39 cellular contexts compared by ENCODE assay signal in genomic region chr16:28563218-28563617, GRCh38. TPM values are rescaled to one million over a fixed set of nuclear protein-coding genes. Genes with fewer than 3 reads are reported as not detected.
"Had no signal": no experiment of that assay in that cellular context is flagged by ENCODE, and none has a peak within 500 bp of the region (broad histone marks: within the 10 kb centered on the region; RNA-seq: fewer than 3 reads in every experiment).

No MANE protein-coding gene starts in this region.

- H3K27me3 ChIP-seq: brain microvascular endothelial cell, esophagus squamous epithelium, gastroesophageal sphincter, heart right ventricle had no signal

- H3K27ac ChIP-seq: brain microvascular endothelial cell, epithelial cell of prostate, esophagus squamous epithelium, gastroesophageal sphincter, heart right ventricle had no signal

- H3K27me3 Mint-ChIP-seq: activated CD4-positive, alpha-beta memory T cell treated with anti-CD3 and anti-CD28 coated beads for 36 hours; activated CD4-positive, alpha-beta T cell treated with anti-CD3 and anti-CD28 coated beads for 36 hours; activated CD4-positive, alpha-beta T cell treated with anti-CD3 and anti-CD28 coated beads, Interleukin-2, amount 10 ng/mL, durations not matched to agents 24 days and 14 days; activated CD8-positive, alpha-beta memory T cell treated with anti-CD3 and anti-CD28 coated beads, Interleukin-2, amount 10 ng/mL, durations not matched to agents 7 days and 5 days; activated naive CD8-positive, alpha-beta T cell; activated T-helper 17 cell treated with anti-CD3 and anti-CD28 coated beads, Interleukin-2, amount 50 U/mL, for 72 hours; T-cell had no signal

- H3K36me3 ChIP-seq: brain microvascular endothelial cell had no signal

- H3K4me3 Mint-ChIP-seq: activated CD4-positive, alpha-beta memory T cell treated with anti-CD3 and anti-CD28 coated beads for 36 hours; activated CD4-positive, alpha-beta T cell treated with anti-CD3 and anti-CD28 coated beads for 36 hours; activated CD4-positive, alpha-beta T cell treated with anti-CD3 and anti-CD28 coated beads, Interleukin-2, amount 10 ng/mL, durations not matched to agents 24 days and 14 days; activated CD8-positive, alpha-beta memory T cell treated with anti-CD3 and anti-CD28 coated beads, Interleukin-2, amount 10 ng/mL, durations not matched to agents 7 days and 5 days; activated CD8-positive, alpha-beta T cell treated with anti-CD3 and anti-CD28 coated beads, Interleukin-2, amount 10 ng/mL, durations not matched to agents 7 days and 5 days; activated naive CD8-positive, alpha-beta T cell; activated T-cell treated with anti-CD3 and anti-CD28 coated beads, Interleukin-2, amount 50 U/mL, for 4 hours; activated T-helper 17 cell treated with anti-CD3 and anti-CD28 coated beads, Interleukin-2, amount 50 U/mL, for 72 hours; T-cell; T-helper 1 cell treated with Interleukin-12 subunit alpha and Interleukin-12 subunit beta and Interleukin-4 antibody, amounts not matched to agents 30 μg/mL and 1 μg/mL, for 36 hours; T-helper 2 cell treated with Interferon-gamma antibody and Interleukin-4, amounts not matched to agents 5 μg/mL and 100 μg/mL, for 36 hours had no signal

- H3K27ac Mint-ChIP-seq: activated CD4-positive, alpha-beta memory T cell treated with anti-CD3 and anti-CD28 coated beads for 36 hours; activated CD4-positive, alpha-beta T cell treated with anti-CD3 and anti-CD28 coated beads for 36 hours; activated CD4-positive, alpha-beta T cell treated with anti-CD3 and anti-CD28 coated beads, Interleukin-2, amount 10 ng/mL, durations not matched to agents 24 days and 14 days; activated CD8-positive, alpha-beta memory T cell treated with anti-CD3 and anti-CD28 coated beads, Interleukin-2, amount 10 ng/mL, durations not matched to agents 7 days and 5 days; activated CD8-positive, alpha-beta T cell treated with anti-CD3 and anti-CD28 coated beads, Interleukin-2, amount 10 ng/mL, durations not matched to agents 7 days and 5 days; activated naive CD8-positive, alpha-beta T cell; activated T-helper 17 cell treated with anti-CD3 and anti-CD28 coated beads, Interleukin-2, amount 50 U/mL, for 72 hours; T-cell; T-helper 1 cell treated with Interleukin-12 subunit alpha and Interleukin-12 subunit beta and Interleukin-4 antibody, amounts not matched to agents 30 μg/mL and 1 μg/mL, for 36 hours; T-helper 2 cell treated with Interferon-gamma antibody and Interleukin-4, amounts not matched to agents 5 μg/mL and 100 μg/mL, for 36 hours had no signal

- H3K4me3 ChIP-seq: esophagus squamous epithelium, gastroesophageal sphincter, heart right ventricle had no signal

- ATAC-seq: activated CD4-positive, alpha-beta T cell treated with anti-CD3 and anti-CD28 coated beads for 36 hours; activated CD8-positive, alpha-beta memory T cell treated with anti-CD3 and anti-CD28 coated beads, Interleukin-2, amount 10 ng/mL, durations not matched to agents 7 days and 5 days; activated CD8-positive, alpha-beta T cell treated with anti-CD3 and anti-CD28 coated beads, Interleukin-2, amount 10 ng/mL, durations not matched to agents 7 days and 5 days; activated T-cell treated with anti-CD3 and anti-CD28 coated beads, Interleukin-2, amount 50 U/mL, for 4 hours; activated T-helper 17 cell treated with anti-CD3 and anti-CD28 coated beads, Interleukin-2, amount 50 U/mL, for 72 hours; gastroesophageal sphincter; T-cell had no signal

- DNase-seq: activated CD4-positive, alpha-beta memory T cell treated with anti-CD3 and anti-CD28 coated beads for 36 hours; activated CD4-positive, alpha-beta T cell treated with anti-CD3 and anti-CD28 coated beads for 36 hours; activated CD4-positive, alpha-beta T cell treated with anti-CD3 and anti-CD28 coated beads, Interleukin-2, amount 10 ng/mL, durations not matched to agents 24 days and 14 days; activated CD4-positive, CD25-positive, alpha-beta regulatory T cell; activated CD4-positive, CD25-positive, alpha-beta regulatory T cell treated with anti-CD3 and anti-CD28 coated beads, Interleukin-2, amount 50 U/mL, for 72 hours; activated CD8-positive, alpha-beta memory T cell treated with anti-CD3 and anti-CD28 coated beads, Interleukin-2, amount 10 ng/mL, durations not matched to agents 7 days and 5 days; activated CD8-positive, alpha-beta memory T cell treated with anti-CD3 and anti-CD28 coated beads, Interleukin-2, amount 50 U/mL, for 4 hours; activated CD8-positive, alpha-beta T cell treated with anti-CD3 and anti-CD28 coated beads, Interleukin-2, amount 10 ng/mL, durations not matched to agents 7 days and 5 days; activated effector memory CD4-positive, alpha-beta T cell treated with Interleukin-2 at 50 U/mL for 16 hours; activated gamma-delta T cell treated with Interleukin-2 at 50 U/mL for 16 hours; activated naive CD4-positive, alpha-beta T cell treated with anti-CD3 and anti-CD28 coated beads, Interleukin-2, amount 50 U/mL, for 16 hours; activated naive CD4-positive, alpha-beta T cell treated with Interleukin-2 at 50 U/mL for 16 hours; activated T-cell treated with anti-CD3 and anti-CD28 coated beads, Interleukin-2, amount 50 U/mL, for 4 hours; amniotic stem cell; anterior cingulate cortex; brain microvascular endothelial cell; cortex of kidney; dermis blood vessel endothelial cell; effector CD4-positive, alpha-beta T cell; esophagus squamous epithelium; foreskin melanocyte; heart right ventricle; T-cell; T1000 had no signal

RNA-seq across cellular contexts. Expression of gene NUPR1, which starts 24.4 kb away (rescaled TPM):
- total RNA-seq: activated CD4-positive, alpha-beta memory T cell treated with anti-CD3 and anti-CD28 coated beads for 36 hours; activated CD4-positive, alpha-beta T cell treated with anti-CD3 and anti-CD28 coated beads for 36 hours; activated CD4-positive, alpha-beta T cell treated with anti-CD3 and anti-CD28 coated beads, Interleukin-2, amount 10 ng/mL, durations not matched to agents 24 days and 14 days; activated CD8-positive, alpha-beta memory T cell treated with anti-CD3 and anti-CD28 coated beads for 36 hours; activated CD8-positive, alpha-beta memory T cell treated with anti-CD3 and anti-CD28 coated beads, Interleukin-2, amount 10 ng/mL, durations not matched to agents 7 days and 5 days; activated CD8-positive, alpha-beta T cell treated with anti-CD3 and anti-CD28 coated beads, Interleukin-2, amount 10 ng/mL, durations not matched to agents 7 days and 5 days; activated T-helper 17 cell treated with anti-CD3 and anti-CD28 coated beads, Interleukin-2, amount 50 U/mL, for 72 hours had no signal

RNA-seq across cellular contexts. Expression of gene SULT1A2, which starts 33.6 kb away (rescaled TPM):
- total RNA-seq: activated T-cell treated with anti-CD3 and anti-CD28 coated beads, Interleukin-2, amount 50 U/mL, for 4 hours; astrocyte; bronchial epithelial cell; chondrocyte; dermis blood vessel endothelial cell; endothelial cell of umbilical vein; fibroblast of villous mesenchyme; glomerular endothelial cell had no signal

RNA-seq across cellular contexts. Expression of gene IL27, which starts 56.6 kb away (rescaled TPM):
- total RNA-seq: activated CD4-positive, alpha-beta memory T cell treated with anti-CD3 and anti-CD28 coated beads for 36 hours; activated CD4-positive, alpha-beta T cell treated with anti-CD3 and anti-CD28 coated beads for 36 hours; activated CD4-positive, alpha-beta T cell treated with anti-CD3 and anti-CD28 coated beads, Interleukin-2, amount 10 ng/mL, durations not matched to agents 24 days and 14 days; activated CD8-positive, alpha-beta memory T cell treated with anti-CD3 and anti-CD28 coated beads for 36 hours; activated CD8-positive, alpha-beta memory T cell treated with anti-CD3 and anti-CD28 coated beads, Interleukin-2, amount 10 ng/mL, durations not matched to agents 7 days and 5 days; activated CD8-positive, alpha-beta T cell treated with anti-CD3 and anti-CD28 coated beads, Interleukin-2, amount 10 ng/mL, durations not matched to agents 7 days and 5 days; activated T-helper 17 cell treated with anti-CD3 and anti-CD28 coated beads, Interleukin-2, amount 50 U/mL, for 72 hours; astrocyte; bronchial epithelial cell; cardiac septum; chondrocyte; dermis blood vessel endothelial cell; endothelial cell of umbilical vein; esophagus squamous epithelium; fibroblast of lung; fibroblast of villous mesenchyme; gastroesophageal sphincter; glomerular endothelial cell; T-cell had no signal
